1 cellular context compared by ENCODE assay signal in genomic region chr11:17790453-17790852, GRCh38.
TF ChIP-seq lines count a peak whose summit lies in the region.

No MANE protein-coding gene starts in this region.

TF ChIP-seq in GM23338, 12 proteins besides CTCF, POLR2A, EP300 and RAD21:
- TF ChIP-seq, protein P1, sequence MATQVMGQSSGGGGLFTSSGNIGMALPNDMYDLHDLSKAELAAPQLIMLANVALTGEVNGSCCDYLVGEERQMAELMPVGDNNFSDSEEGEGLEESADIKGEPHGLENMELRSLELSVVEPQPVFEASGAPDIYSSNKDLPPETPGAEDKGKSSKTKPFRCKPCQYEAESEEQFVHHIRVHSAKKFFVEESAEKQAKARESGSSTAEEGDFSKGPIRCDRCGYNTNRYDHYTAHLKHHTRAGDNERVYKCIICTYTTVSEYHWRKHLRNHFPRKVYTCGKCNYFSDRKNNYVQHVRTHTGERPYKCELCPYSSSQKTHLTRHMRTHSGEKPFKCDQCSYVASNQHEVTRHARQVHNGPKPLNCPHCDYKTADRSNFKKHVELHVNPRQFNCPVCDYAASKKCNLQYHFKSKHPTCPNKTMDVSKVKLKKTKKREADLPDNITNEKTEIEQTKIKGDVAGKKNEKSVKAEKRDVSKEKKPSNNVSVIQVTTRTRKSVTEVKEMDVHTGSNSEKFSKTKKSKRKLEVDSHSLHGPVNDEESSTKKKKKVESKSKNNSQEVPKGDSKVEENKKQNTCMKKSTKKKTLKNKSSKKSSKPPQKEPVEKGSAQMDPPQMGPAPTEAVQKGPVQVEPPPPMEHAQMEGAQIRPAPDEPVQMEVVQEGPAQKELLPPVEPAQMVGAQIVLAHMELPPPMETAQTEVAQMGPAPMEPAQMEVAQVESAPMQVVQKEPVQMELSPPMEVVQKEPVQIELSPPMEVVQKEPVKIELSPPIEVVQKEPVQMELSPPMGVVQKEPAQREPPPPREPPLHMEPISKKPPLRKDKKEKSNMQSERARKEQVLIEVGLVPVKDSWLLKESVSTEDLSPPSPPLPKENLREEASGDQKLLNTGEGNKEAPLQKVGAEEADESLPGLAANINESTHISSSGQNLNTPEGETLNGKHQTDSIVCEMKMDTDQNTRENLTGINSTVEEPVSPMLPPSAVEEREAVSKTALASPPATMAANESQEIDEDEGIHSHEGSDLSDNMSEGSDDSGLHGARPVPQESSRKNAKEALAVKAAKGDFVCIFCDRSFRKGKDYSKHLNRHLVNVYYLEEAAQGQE (IDR thresholded peaks at IDR 0.05; ENCODE audit: unreplicated experiment), result no peak
- no peak for TF ChIP-seq ETS1 (IDR thresholded peaks at IDR 0.05)
- no peak for TF ChIP-seq EZH2 (IDR thresholded peaks at IDR 0.05; ENCODE audit: low read depth, unreplicated experiment)
- TF ChIP-seq ZNF114 (CRISPR knock-in tag; IDR thresholded peaks at IDR 0.05), result no peak
- no peak for TF ChIP-seq EZH2phosphoT487 (IDR thresholded peaks at IDR 0.05; ENCODE audit: unreplicated experiment)
